Comparison of ENCODE assay signal across 20 cellular contexts in the genomic region with DNA sequence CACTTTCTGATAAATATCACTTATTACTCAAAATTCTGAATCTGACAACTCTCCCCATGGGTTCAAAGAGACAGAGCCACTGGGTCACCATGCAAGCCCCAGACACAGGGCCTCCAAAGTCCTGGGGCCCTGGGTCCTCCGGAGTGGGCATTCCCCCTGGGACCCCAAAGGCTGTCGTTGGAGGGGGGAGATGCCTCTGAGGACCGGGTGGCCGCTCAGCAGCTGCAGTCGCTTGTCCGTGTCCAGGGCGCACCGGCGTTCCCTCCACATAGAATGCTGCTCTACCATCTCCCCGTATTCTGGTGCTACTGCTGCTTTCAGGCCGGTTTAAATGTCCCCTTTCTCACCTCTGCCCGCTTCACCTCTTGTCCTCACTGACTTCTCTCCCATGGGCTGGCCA.
"Had no signal": no experiment of that assay in that cellular context is flagged by ENCODE, and none has a peak within 500 bp of the region (broad histone marks: within the 10 kb centered on the region; RNA-seq: fewer than 3 reads in every experiment).

No MANE protein-coding gene starts in this region.

- H3K9ac ChIP-seq: SK-N-SH had no signal

- DNase-seq: KBM-7, MV-4-11, NCI-H1048, NCI-H1105, NCI-H1417 treated with DMSO at 0.1 percent for 48 hours, NCI-H146, NCI-H1694 treated with DMSO at 0.1 percent for 48 hours, NCI-H1930, NCI-H2081, NCI-H2107, NCI-H2227 treated with DMSO at 0.1 percent for 48 hours, NCI-H446, NCI-H510A, NCI-H524 treated with DMSO at 0.1 percent for 48 hours, NCI-H69, NCI-H774, RPMI8226, SHP77, SK-N-SH, SW 1271 had no signal

- H3K4me2 ChIP-seq: SK-N-SH had no signal

- H3K9me3 ChIP-seq: SK-N-SH had no signal
